Comparison of ENCODE assay signal across 9 cellular contexts in genomic region chr10:15439381-15439837, GRCh38.
A peak's percentile ranks its signal among the peaks of the same experiment; 100 is the strongest.
DNase-seq lines count a peak whose midpoint lies in the region; ATAC-seq and TF ChIP-seq lines count a peak whose summit lies in the region.
"Had no signal": no experiment of that assay in that cellular context is flagged by ENCODE, and none has a peak within 500 bp of the region (broad histone marks: within the 10 kb centered on the region; RNA-seq: fewer than 3 reads in every experiment).

No MANE protein-coding gene starts in this region.

- H3K4me3 Mint-ChIP-seq in activated naive CD8-positive, alpha-beta T cell treated with anti-CD3 and anti-CD28 coated beads for 36 hours, result no peak overlapping the region
- no peak overlapping the region for H3K4me3 Mint-ChIP-seq in CD14-positive monocyte

- H3K9me3 Mint-ChIP-seq in activated naive CD8-positive, alpha-beta T cell treated with anti-CD3 and anti-CD28 coated beads for 36 hours, result no peaks in the 10 kb centered on the region
- peaks cover 0 to 2% (median 0%) of the 10 kb centered on the region in 7 donors for H3K9me3 Mint-ChIP-seq in CD14-positive monocyte

- intact Hi-C loops in body of pancreas (cut with DNase I) (loop anchor here (10.0 kb wide), 1 partner anchor 285 kb away; no protein-coding TSS in a partner anchor), CD14-positive monocyte (cut with micrococcal nuclease) (no loop called here)

- H3K4me1 ChIP-seq in body of pancreas (peaks cover 12% of the 10 kb centered on the region), skeletal muscle tissue (ENCODE audit: control insufficient read depth in 3 of 3, insufficient read depth in 3 of 3, low read length in 3 of 3) (peaks cover 0 to 6% (median 0%) of the 10 kb centered on the region in 3 donors)
- H3K4me1 ChIP-seq: HAP-1 had no signal

- TF ChIP-seq CTCF in body of pancreas (IDR thresholded peaks at IDR 0.05), result peak in 4 of 7 experiments; percentile 20 to 45 (median 24)
- TF ChIP-seq CTCF in CD14-positive monocyte (IDR thresholded peaks at IDR 0.05), result no peak

- H3K27ac Mint-ChIP-seq in activated naive CD8-positive, alpha-beta T cell treated with anti-CD3 and anti-CD28 coated beads for 36 hours, result no peak overlapping the region
- H3K27ac Mint-ChIP-seq in CD14-positive monocyte, result no peak overlapping the region

- H3K4me1 Mint-ChIP-seq in activated naive CD8-positive, alpha-beta T cell treated with anti-CD3 and anti-CD28 coated beads for 36 hours, result peaks cover 4% of the 10 kb centered on the region
- peaks cover 4% of the 10 kb centered on the region for H3K4me1 Mint-ChIP-seq in CD14-positive monocyte

- 0 to 2% methylated on average over 12 of the region's 12 CpGs for WGBS in body of pancreas, 2 donors

- H3K36me3 ChIP-seq in body of pancreas (replicated peaks in 1 of 2; ENCODE audit: insufficient read depth in 1 of 2, low read depth in 2 of 2) (no peaks in the 10 kb centered on the region), skeletal muscle tissue (ENCODE audit: control insufficient read depth in 3 of 3, insufficient read depth in 3 of 3, low read length in 3 of 3) (no peaks in the 10 kb centered on the region)
- H3K36me3 ChIP-seq: HAP-1 had no signal

- peaks cover 35% of the 10 kb centered on the region for H3K27me3 Mint-ChIP-seq in activated naive CD8-positive, alpha-beta T cell treated with anti-CD3 and anti-CD28 coated beads for 36 hours
- peaks cover 12 to 25% (median 12%) of the 10 kb centered on the region in 3 donors for H3K27me3 Mint-ChIP-seq in CD14-positive monocyte (ENCODE audit: low read depth in 3 of 3)

- no peaks in the 10 kb centered on the region for H3K27me3 ChIP-seq in body of pancreas
- peaks cover 0 to 4% (median 0%) of the 10 kb centered on the region in 3 donors for H3K27me3 ChIP-seq in skeletal muscle tissue (ENCODE audit: control insufficient read depth in 3 of 3, insufficient read depth in 3 of 3, low read length in 3 of 3)

- no peak overlapping the region for H3K4me3 ChIP-seq in body of pancreas
- H3K4me3 ChIP-seq in skeletal muscle tissue (ENCODE audit: low read length in 3 of 3), result peak overlapping the region; percentile 22 to 72 (median 60)
- H3K4me3 ChIP-seq: HAP-1 had no signal

- DNase-seq in H4 (ENCODE audit: low spot score) (peak; percentile 17), body of pancreas (peak in 3 of 4 donors; percentile 13 to 23 (median 17)), islet precursor cell (peak; percentile 80), CD14-positive monocyte (ENCODE audit: low spot score) (no peak)
- DNase-seq in activated naive CD8-positive, alpha-beta T cell treated with anti-CD3 and anti-CD28 coated beads for 36 hours, result no peak

- ATAC-seq in body of pancreas (peak; percentile 78), HG03108 (IDR thresholded peaks at IDR 0.05; ENCODE audit: unreplicated experiment) (no peak), GM18858 (IDR thresholded peaks at IDR 0.05; ENCODE audit: unreplicated experiment) (no peak)

- H3K9me3 ChIP-seq in body of pancreas, result no peaks in the 10 kb centered on the region
- H3K9me3 ChIP-seq in skeletal muscle tissue (ENCODE audit: control insufficient read depth in 3 of 3, low read length in 3 of 3), result no peaks in the 10 kb centered on the region
- H3K9me3 ChIP-seq: HAP-1 had no signal

- H3K27ac ChIP-seq in body of pancreas (peak overlapping the region in 2 of 4 donors; percentile 16 to 25), skeletal muscle tissue (ENCODE audit: low read depth, low read length) (no peak overlapping the region)

- no peaks in the 10 kb centered on the region for H3K36me3 Mint-ChIP-seq in activated naive CD8-positive, alpha-beta T cell treated with anti-CD3 and anti-CD28 coated beads for 36 hours
- H3K36me3 Mint-ChIP-seq in CD14-positive monocyte, result no peaks in the 10 kb centered on the region

- TF ChIP-seq POLR2A in body of pancreas (IDR thresholded peaks at IDR 0.05), result no peak

- H3K9ac ChIP-seq in skeletal muscle tissue (ENCODE audit: low read depth in 1 of 3, low read length in 3 of 3), result peak overlapping the region; percentile 11 to 41 (median 35)

Comparison
In these comparisons a context has a peak if more than half of its experiments do, and no peak if none do; other contexts are left out.
1. DNase-seq: peak in H4 (single experiment), body of pancreas (3 of 4) and islet precursor cell (single experiment); none in activated naive CD8-positive, alpha-beta T cell treated with anti-CD3 and anti-CD28 coated beads for 36 hours (single experiment) and CD14-positive monocyte (single experiment).
2. H3K4me3 ChIP-seq: peak in skeletal muscle tissue (3 of 3); none in body of pancreas (0 of 2).